ENCODE assay signal across 8 cellular contexts in genomic region chr4:153759407-153760226, GRCh38. TPM values are rescaled to one million over a fixed set of nuclear protein-coding genes. Genes with fewer than 3 reads are reported as not detected.
DNase-seq lines count a peak whose midpoint lies in the region; ATAC-seq and TF ChIP-seq lines count a peak whose summit lies in the region.

RNF175 (minus strand) TSS chr4:153760024; CDS start chr4:153759862, 162 bp downstream.

- no peak for ATAC-seq in HG02970 (IDR thresholded peaks at IDR 0.05; ENCODE audit: low FRiP score, unreplicated experiment)
- no peak for ATAC-seq in HG03025 (IDR thresholded peaks at IDR 0.05; ENCODE audit: low FRiP score, unreplicated experiment)

- DNase-seq in ELR (ENCODE audit: low read depth) = peak; percentile 14
- no peak for DNase-seq in activated CD4-positive, alpha-beta T cell treated with anti-CD3 and anti-CD28 coated beads, Interleukin-2, amount 10 ng/mL, durations not matched to agents 7 days and 5 days
- DNase-seq in fibroblast of pulmonary artery (ENCODE audit: low read depth) = no peak
- no peak for DNase-seq in osteocyte (ENCODE audit: extremely low spot score, unreplicated experiment)
- no peak for DNase-seq in NAMALWA (ENCODE audit: low spot score)
- DNase-seq in LoVo (ENCODE audit: low spot score) = no peak

- no peak for TF ChIP-seq CTCF in fibroblast of pulmonary artery (IDR thresholded peaks at IDR 0.05; ENCODE audit: low read length, missing control alignments)
- TF ChIP-seq CTCF in osteocyte (IDR thresholded peaks at IDR 0.05) = no peak

- no peaks in the 10 kb centered on the region for H3K36me3 Mint-ChIP-seq in activated CD4-positive, alpha-beta T cell treated with anti-CD3 and anti-CD28 coated beads, Interleukin-2, amount 10 ng/mL, durations not matched to agents 7 days and 5 days (ENCODE audit: low read depth)
- peaks cover 5% of the 10 kb centered on the region for H3K36me3 Mint-ChIP-seq in osteocyte (ENCODE audit: unreplicated experiment)

- POLR2A ChIA-PET in activated CD4-positive, alpha-beta T cell treated with anti-CD3 and anti-CD28 coated beads, Interleukin-2, amount 10 ng/mL, durations not matched to agents 7 days and 5 days (lab: Charles Lee) = no interaction called here

- H3K4me1 Mint-ChIP-seq in activated CD4-positive, alpha-beta T cell treated with anti-CD3 and anti-CD28 coated beads, Interleukin-2, amount 10 ng/mL, durations not matched to agents 7 days and 5 days = peaks cover 11% of the 10 kb centered on the region
- peaks cover 8% of the 10 kb centered on the region for H3K4me1 Mint-ChIP-seq in osteocyte (ENCODE audit: unreplicated experiment)

- peak within 1 kb of the TSS; percentile 20 for H3K4me3 Mint-ChIP-seq in activated CD4-positive, alpha-beta T cell treated with anti-CD3 and anti-CD28 coated beads, Interleukin-2, amount 10 ng/mL, durations not matched to agents 7 days and 5 days
- H3K4me3 Mint-ChIP-seq in osteocyte (ENCODE audit: unreplicated experiment) = peak within 1 kb of the TSS; percentile 58

- peak within 1 kb of the TSS; percentile 22 for H3K4me3 ChIP-seq in fibroblast of pulmonary artery (replicated peaks; ENCODE audit: low read depth, low read length)

- H3K9me3 Mint-ChIP-seq in activated CD4-positive, alpha-beta T cell treated with anti-CD3 and anti-CD28 coated beads, Interleukin-2, amount 10 ng/mL, durations not matched to agents 7 days and 5 days = no peaks in the 10 kb centered on the region
- H3K9me3 Mint-ChIP-seq in osteocyte (ENCODE audit: unreplicated experiment) = peaks cover 12% of the 10 kb centered on the region

- H3K27me3 Mint-ChIP-seq in activated CD4-positive, alpha-beta T cell treated with anti-CD3 and anti-CD28 coated beads, Interleukin-2, amount 10 ng/mL, durations not matched to agents 7 days and 5 days = peaks cover 33% of the 10 kb centered on the region
- peaks cover 32% of the 10 kb centered on the region for H3K27me3 Mint-ChIP-seq in osteocyte (ENCODE audit: unreplicated experiment)

- no peak within 1 kb of the TSS for H3K27ac Mint-ChIP-seq in activated CD4-positive, alpha-beta T cell treated with anti-CD3 and anti-CD28 coated beads, Interleukin-2, amount 10 ng/mL, durations not matched to agents 7 days and 5 days
- H3K27ac Mint-ChIP-seq in osteocyte (ENCODE audit: unreplicated experiment) = no peak within 1 kb of the TSS

- CTCF ChIA-PET in activated CD4-positive, alpha-beta T cell treated with anti-CD3 and anti-CD28 coated beads, Interleukin-2, amount 10 ng/mL, durations not matched to agents 7 days and 5 days (lab: Charles Lee) = no interaction called here

RNA-seq across cellular contexts. Expression of gene RNF175, which starts in this region (rescaled TPM):
- not detected for total RNA-seq in activated CD4-positive, alpha-beta T cell treated with anti-CD3 and anti-CD28 coated beads, Interleukin-2, amount 10 ng/mL, durations not matched to agents 7 days and 5 days
- total RNA-seq in osteocyte = 0.32 TPM in 1 of 2 replicates, not detected in the other
